Comparison of ENCODE assay signal across 20 cellular contexts in the genomic region with DNA sequence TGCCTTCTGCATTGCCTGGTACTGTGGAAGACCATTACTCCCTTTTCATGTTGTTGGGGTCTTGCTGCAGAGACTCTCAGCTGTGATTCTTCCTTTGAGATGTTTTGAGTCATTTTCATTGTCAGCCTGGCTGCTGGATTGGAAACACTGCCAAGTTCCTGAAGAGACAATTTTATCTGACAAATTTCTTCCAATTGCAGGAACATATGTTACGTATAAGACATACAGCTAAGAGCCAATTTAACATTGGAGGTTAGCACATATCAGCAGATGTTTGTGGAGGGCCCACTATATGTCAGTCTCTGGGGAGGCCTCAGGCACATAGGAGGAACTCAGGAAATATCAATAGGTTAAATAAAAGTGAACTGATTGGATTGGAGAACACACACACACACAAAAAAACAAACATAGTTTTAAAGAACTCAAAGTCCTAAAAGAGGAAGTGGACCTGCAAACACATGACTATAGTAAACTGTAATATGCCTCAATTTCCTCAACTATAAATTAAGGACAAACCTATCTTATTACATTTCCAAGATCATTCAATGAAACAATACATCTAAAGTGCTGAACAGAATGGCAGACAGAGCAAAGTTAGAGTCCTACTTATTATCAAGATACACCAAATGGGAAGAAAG.
DNase-seq lines count a peak whose midpoint lies in the region; ATAC-seq and TF ChIP-seq lines count a peak whose summit lies in the region.
"Had no signal": no experiment of that assay in that cellular context is flagged by ENCODE, and none has a peak within 500 bp of the region (broad histone marks: within the 10 kb centered on the region; RNA-seq: fewer than 3 reads in every experiment).

No MANE protein-coding gene starts in this region.

- WGBS in esophagus muscularis mucosa = 50% methylated on average over 1 of the region's 1 CpG
- 45 to 63% (median 53%) methylated on average over 1 of the region's 1 CpG for WGBS in heart left ventricle, 4 donors

- H3K9me3 ChIP-seq in esophagus muscularis mucosa (no peaks in the 10 kb centered on the region), heart left ventricle (peaks cover 0 to under 1% (median 0%) of the 10 kb centered on the region in 12 donors)
- H3K9me3 ChIP-seq: A549 had no signal

- no peak for TF ChIP-seq EP300 in esophagus muscularis mucosa (IDR thresholded peaks at IDR 0.05)

- TF ChIP-seq POLR2A in esophagus muscularis mucosa (IDR thresholded peaks at IDR 0.05; ENCODE audit: low read depth) = no peak
- no peak for TF ChIP-seq POLR2A in heart left ventricle (IDR thresholded peaks at IDR 0.05)

- H3K27ac ChIP-seq in VCaP = peak overlapping the region; percentile 79
- H3K27ac ChIP-seq in esophagus muscularis mucosa (replicated peaks in 1 of 4) = no peak overlapping the region
- H3K27ac ChIP-seq in heart left ventricle = no peak overlapping the region
- H3K27ac ChIP-seq: A549 had no signal

- DNase-seq in NCI-H2171 treated with DMSO at 0.1 percent for 48 hours (lab: John Stamatoyannopoulos, UW) = peak; percentile 12
- no peak for DNase-seq in NCI-H2171 (lab: John Stamatoyannopoulos, UW)
- peak; percentile 53 for DNase-seq in esophagus muscularis mucosa (ENCODE audit: extremely low spot score)
- no peak for DNase-seq in NOMO-1 treated with DMSO at 0.1 percent for 48 hours (lab: John Stamatoyannopoulos, UW; ENCODE audit: unreplicated experiment)
- DNase-seq in Ammon's horn (ENCODE audit: low spot score) = no peak
- DNase-seq in heart left ventricle = no peak
- no peak for DNase-seq in 8988T
- DNase-seq: DMS79 treated with DMSO at 0.1 percent for 48 hours, HCEC 1CT, NCI-H1105 treated with DMSO at 0.1 percent for 48 hours, NCI-H1694, NCI-H2081 treated with DMSO at 0.1 percent for 48 hours, NCI-H510A, NCI-H82, PC-3, RPMI8226, SHP77 treated with DMSO at 0.1 percent for 48 hours had no signal

- H3K27me3 ChIP-seq in esophagus muscularis mucosa (no peaks in the 10 kb centered on the region), heart left ventricle (no peaks in the 10 kb centered on the region)

- H3K4me1 ChIP-seq in esophagus muscularis mucosa (no peaks in the 10 kb centered on the region), heart left ventricle (peaks cover 0 to 8% (median 0%) of the 10 kb centered on the region in 12 donors)
- H3K4me1 ChIP-seq: A549 had no signal

- ATAC-seq in heart left ventricle = no peak
- ATAC-seq: A549, GM23338, PC-3 had no signal

- H3K4me3 ChIP-seq in esophagus muscularis mucosa (no peak overlapping the region), heart left ventricle (no peak overlapping the region)
- H3K4me3 ChIP-seq: A549, GM23338 had no signal

- TF ChIP-seq CTCF in VCaP (conservative IDR thresholded peaks at IDR 0.05) (no peak), esophagus muscularis mucosa (IDR thresholded peaks at IDR 0.05) (no peak), heart left ventricle (IDR thresholded peaks at IDR 0.05) (no peak)

- intact Hi-C loops in esophagus muscularis mucosa (cut with DNase I) (no loop called here), heart left ventricle (cut with DNase I) (loop anchor here in 2 of 10 donors (10.0 kb wide), 2 partner anchors 257 to 267 kb away; no protein-coding TSS in a partner anchor)

- H3K36me3 ChIP-seq in esophagus muscularis mucosa = no peaks in the 10 kb centered on the region
- H3K36me3 ChIP-seq in heart left ventricle = no peaks in the 10 kb centered on the region

Comparison
In these comparisons a context has a peak if more than half of its experiments do, and no peak if none do; other contexts are left out.
1. DNase-seq: peak in NCI-H2171 treated with DMSO at 0.1 percent for 48 hours (single experiment) and esophagus muscularis mucosa (single experiment); none in NCI-H2171 (single experiment), NOMO-1 treated with DMSO at 0.1 percent for 48 hours (single experiment), Ammon's horn (single experiment), heart left ventricle (0 of 5) and 8988T (single experiment).